Comparison of ENCODE assay signal across 8 cellular contexts in the genomic region with DNA sequence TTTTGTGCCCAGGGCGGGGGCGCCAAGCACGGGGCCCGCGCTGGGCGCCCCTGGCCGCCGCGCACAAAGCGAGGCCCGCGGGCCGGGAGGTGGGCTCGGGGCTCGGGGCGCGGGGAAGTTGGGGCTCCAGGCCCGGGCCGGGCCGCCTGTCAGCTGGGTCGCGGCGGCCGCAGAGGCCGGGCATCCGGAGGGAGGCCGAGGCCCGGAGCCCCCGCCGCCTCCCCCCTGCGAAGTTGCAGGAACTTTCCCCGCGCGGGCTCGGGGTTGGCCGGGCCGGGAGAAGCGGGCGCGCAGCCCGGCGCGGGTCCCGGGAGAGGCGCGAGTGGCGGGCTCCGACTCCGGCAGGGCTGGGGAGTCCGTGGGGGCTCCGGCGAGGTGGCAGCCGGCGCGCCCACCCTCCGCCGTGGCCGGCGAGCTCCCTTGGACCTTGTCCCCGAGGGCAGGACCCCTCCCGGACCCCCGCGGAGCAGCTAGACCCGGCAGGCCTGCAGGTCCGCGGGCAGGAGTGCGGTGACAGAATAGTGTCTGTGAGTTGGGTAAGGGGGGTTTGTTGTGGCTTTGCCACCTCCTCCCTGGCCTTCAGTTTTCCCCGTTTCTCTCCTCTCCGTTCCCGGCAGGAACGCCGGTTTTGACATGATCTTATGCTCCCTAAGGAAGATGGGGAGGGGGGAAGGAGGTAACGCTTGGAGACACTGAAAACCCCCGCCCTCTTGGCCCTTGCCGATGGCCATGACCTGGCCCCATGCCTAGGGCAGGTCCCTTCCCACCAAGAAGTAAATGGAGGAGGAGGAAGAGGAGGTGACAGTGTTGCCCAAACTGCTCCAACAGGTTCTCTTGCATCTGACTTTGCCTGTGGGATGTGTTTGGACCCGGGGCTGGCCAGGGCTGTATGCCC. TPM values are rescaled to one million over a fixed set of nuclear protein-coding genes. Genes with fewer than 3 reads are reported as not detected.
A peak's percentile ranks its signal among the peaks of the same experiment; 100 is the strongest.
DNase-seq lines count a peak whose midpoint lies in the region; ATAC-seq, FAIRE-seq and TF ChIP-seq lines count a peak whose summit lies in the region.

No MANE protein-coding gene starts in this region.

- H3K36me3 ChIP-seq in CD4-positive, CD25-positive, alpha-beta regulatory T cell (ENCODE audit: control insufficient read depth, insufficient read depth, low read length): no peaks in the 10 kb centered on the region
- H3K36me3 ChIP-seq in NT2/D1 (ENCODE audit: insufficient read depth, insufficient read length, low read length): no peaks in the 10 kb centered on the region
- no peaks in the 10 kb centered on the region for H3K36me3 ChIP-seq in bronchial epithelial cell (ENCODE audit: control insufficient read depth, insufficient read depth, low read length)
- no peaks in the 10 kb centered on the region for H3K36me3 ChIP-seq in stomach smooth muscle (ENCODE audit: control insufficient read depth in 2 of 2, insufficient read depth in 2 of 2, low read length in 2 of 2)

- no peak overlapping the region for H3K27ac ChIP-seq in CD4-positive, CD25-positive, alpha-beta regulatory T cell (ENCODE audit: insufficient read depth, low read length, poor library complexity, severe bottlenecking)
- peak overlapping the region; percentile 64 for H3K27ac ChIP-seq in stomach smooth muscle (ENCODE audit: low read length)

- H3K27me3 ChIP-seq in CD4-positive, CD25-positive, alpha-beta regulatory T cell (ENCODE audit: control insufficient read depth, insufficient read depth, low read length): no peaks in the 10 kb centered on the region
- peaks cover 27% of the 10 kb centered on the region for H3K27me3 ChIP-seq in NT2/D1 (ENCODE audit: insufficient read depth, insufficient read length)
- no peaks in the 10 kb centered on the region for H3K27me3 ChIP-seq in bronchial epithelial cell (ENCODE audit: control insufficient read depth, insufficient read depth, low read length)
- no peaks in the 10 kb centered on the region for H3K27me3 ChIP-seq in stomach smooth muscle (ENCODE audit: control insufficient read depth in 1 of 2, insufficient read depth in 2 of 2, low read length in 2 of 2)

- H3K9ac ChIP-seq in NT2/D1 (ENCODE audit: insufficient read length, low read depth) (peak overlapping the region; percentile 86), stomach smooth muscle (ENCODE audit: low read length in 2 of 2) (peak overlapping the region; percentile 68 to 86)

- intact Hi-C loops in left colon (cut with DNase I, micrococcal nuclease): no loop called here

- peaks cover 35% of the 10 kb centered on the region for H3K4me1 ChIP-seq in CD4-positive, CD25-positive, alpha-beta regulatory T cell (ENCODE audit: control insufficient read depth, insufficient read depth, low read length, poor library complexity, severe bottlenecking)
- H3K4me1 ChIP-seq in NT2/D1 (ENCODE audit: insufficient read depth, insufficient read length) (peaks cover 20% of the 10 kb centered on the region), stomach smooth muscle (ENCODE audit: control insufficient read depth, insufficient read depth, low read length) (peaks cover 57% of the 10 kb centered on the region)

- H3K4me1 Mint-ChIP-seq in CD4-positive, CD25-positive, alpha-beta regulatory T cell: peaks cover 4 to 72% (median 30%) of the 10 kb centered on the region in 4 donors

- ATAC-seq in CD4-positive, CD25-positive, alpha-beta regulatory T cell (ENCODE audit: low read depth in 2 of 2): no peak
- ATAC-seq in left colon: peak; percentile 31
- no peak for ATAC-seq in HG03378 (IDR thresholded peaks at IDR 0.05; ENCODE audit: unreplicated experiment)

- peak overlapping the region; percentile 70 for H3K4me3 ChIP-seq in CD4-positive, CD25-positive, alpha-beta regulatory T cell (ENCODE audit: low read depth, low read length)
- H3K4me3 ChIP-seq in NT2/D1 (ENCODE audit: insufficient read length, low read depth) (peak overlapping the region; percentile 49), bronchial epithelial cell (ENCODE audit: low read depth, low read length) (peak overlapping the region; percentile 68), stomach smooth muscle (ENCODE audit: low read length in 2 of 2) (peak overlapping the region; percentile 69 to 81)

- H3K9me3 Mint-ChIP-seq in CD4-positive, CD25-positive, alpha-beta regulatory T cell: no peaks in the 10 kb centered on the region

- peak overlapping the region; percentile 74 to 90 (median 90) for H3K27ac Mint-ChIP-seq in CD4-positive, CD25-positive, alpha-beta regulatory T cell

- no peaks in the 10 kb centered on the region for H3K9me3 ChIP-seq in CD4-positive, CD25-positive, alpha-beta regulatory T cell (ENCODE audit: control insufficient read depth in 2 of 2, low read length in 2 of 2)
- H3K9me3 ChIP-seq in NT2/D1 (ENCODE audit: insufficient read depth, low read length) (no peaks in the 10 kb centered on the region), stomach smooth muscle (ENCODE audit: control insufficient read depth in 2 of 2, low read length in 2 of 2) (no peaks in the 10 kb centered on the region)

- DNase-seq in CD4-positive, CD25-positive, alpha-beta regulatory T cell: peak in 1 of 3 donors; percentile 34
- DNase-seq in GM20000 (ENCODE audit: low spot score) (peak; percentile 73), NT2/D1 (ENCODE audit: low read depth, low spot score) (no peak), bronchial epithelial cell (ENCODE audit: low read depth) (peak; percentile 35), left colon (peak; percentile 39 to 57), dedifferentiated amniotic fluid mesenchymal stem cell (ENCODE audit: extremely low spot score) (no peak)

- no peak for FAIRE-seq in bronchial epithelial cell (lab: Jason Lieb, UNC)

- no peaks in the 10 kb centered on the region for H3K36me3 Mint-ChIP-seq in CD4-positive, CD25-positive, alpha-beta regulatory T cell

- H3K27me3 Mint-ChIP-seq in CD4-positive, CD25-positive, alpha-beta regulatory T cell: no peaks in the 10 kb centered on the region

- no peak for TF ChIP-seq CTCF in GM20000 (IDR thresholded peaks at IDR 0.05; ENCODE audit: extremely low read depth, missing control alignments)
- no peak for TF ChIP-seq CTCF in bronchial epithelial cell (IDR thresholded peaks at IDR 0.05; ENCODE audit: insufficient read depth, low read length, severe bottlenecking)

- peak overlapping the region; percentile 87 to 95 (median 90) for H3K4me3 Mint-ChIP-seq in CD4-positive, CD25-positive, alpha-beta regulatory T cell

RNA-seq across cellular contexts. Expression of gene PHF2, which starts 0.9 kb away (rescaled TPM):
- 29.4 TPM for total RNA-seq in CD4-positive, CD25-positive, alpha-beta regulatory T cell
- polyA plus RNA-seq in CD4-positive, CD25-positive, alpha-beta regulatory T cell: 1 to 10 TPM in 2 of 4 donors, under 1 TPM in 2; 0.37 to 1.3 (median 0.94) TPM
- total RNA-seq in bronchial epithelial cell: 10.0 and 10.9 TPM in 2 replicates
- total RNA-seq in left colon: 10 to 100 TPM; 21.3 to 22.9 TPM

Comparison
In these comparisons a context has a peak if more than half of its experiments do, and no peak if none do; other contexts are left out.
1. DNase-seq: peak in GM20000 (single experiment), bronchial epithelial cell (single experiment) and left colon (2 of 2); none in NT2/D1 (single experiment) and dedifferentiated amniotic fluid mesenchymal stem cell (single experiment).
2. Peak in every context shown above with its lines, with median percentiles within 50 percentile points of each other: H3K4me3 ChIP-seq.